ENCODE assay signal across 34 cellular contexts in the genomic region with DNA sequence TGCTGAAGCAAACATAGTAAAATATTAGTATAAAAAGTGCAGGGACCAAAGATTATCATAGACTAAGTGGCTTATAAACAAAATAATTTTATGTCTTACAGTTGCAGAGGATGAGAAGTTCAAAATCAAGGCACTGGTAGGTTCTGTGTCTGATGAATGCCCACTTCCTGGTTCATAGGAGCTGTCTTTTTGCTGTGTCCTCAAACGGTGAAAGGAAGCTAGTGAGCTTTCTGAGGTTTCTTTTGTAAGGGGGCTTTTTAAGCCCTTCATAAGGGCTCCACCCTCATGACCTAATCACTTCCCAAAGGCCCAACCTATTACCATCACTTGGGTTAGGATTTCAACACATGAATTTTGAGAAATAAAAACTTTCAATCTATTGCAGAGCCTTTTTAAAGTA.
"Had no signal": no experiment of that assay in that cellular context is flagged by ENCODE, and none has a peak within 500 bp of the region (broad histone marks: within the 10 kb centered on the region; RNA-seq: fewer than 3 reads in every experiment).

No MANE protein-coding gene starts in this region.

- DNase-seq: activated CD4-positive, alpha-beta memory T cell treated with anti-CD3 and anti-CD28 coated beads for 36 hours; activated CD4-positive, alpha-beta T cell treated with anti-CD3 and anti-CD28 coated beads for 36 hours; activated CD4-positive, alpha-beta T cell treated with anti-CD3 and anti-CD28 coated beads, Interleukin-2, amount 10 ng/mL, durations not matched to agents 24 days and 14 days; activated CD4-positive, CD25-positive, alpha-beta regulatory T cell; activated CD4-positive, CD25-positive, alpha-beta regulatory T cell treated with anti-CD3 and anti-CD28 coated beads, Interleukin-2, amount 50 U/mL, for 72 hours; activated CD8-positive, alpha-beta memory T cell treated with anti-CD3 and anti-CD28 coated beads, Interleukin-2, amount 50 U/mL, for 48 hours; activated CD8-positive, alpha-beta T cell treated with anti-CD3 and anti-CD28 coated beads, Interleukin-2, amount 10 ng/mL, durations not matched to agents 7 days and 5 days; activated effector memory CD4-positive, alpha-beta T cell treated with Interleukin-2 at 50 U/mL for 16 hours; activated gamma-delta T cell treated with Interleukin-2 at 50 U/mL for 16 hours; activated naive CD4-positive, alpha-beta T cell treated with anti-CD3 and anti-CD28 coated beads, Interleukin-2, amount 50 U/mL, for 16 hours; activated naive CD4-positive, alpha-beta T cell treated with Interleukin-2 at 50 U/mL for 16 hours; activated T-cell treated with anti-CD3 and anti-CD28 coated beads for 4 hours; activated T-cell treated with anti-CD3 and anti-CD28 coated beads, Interleukin-2, amount 50 U/mL, for 24 hours; amniotic stem cell; anterior cingulate cortex; brain microvascular endothelial cell; caudate nucleus; cortex of kidney; dermis blood vessel endothelial cell; effector CD4-positive, alpha-beta T cell; effector memory CD8-positive, alpha-beta T cell; erythroblast; foreskin keratinocyte; gastrocnemius medialis; glutamatergic neuron; heart left ventricle; T1000 had no signal

- H3K4me1 ChIP-seq: gastrocnemius medialis, heart left ventricle had no signal

- H3K27ac Mint-ChIP-seq: activated CD4-positive, alpha-beta memory T cell treated with anti-CD3 and anti-CD28 coated beads for 36 hours; activated CD4-positive, alpha-beta T cell treated with anti-CD3 and anti-CD28 coated beads for 36 hours; activated CD4-positive, alpha-beta T cell treated with anti-CD3 and anti-CD28 coated beads, Interleukin-2, amount 10 ng/mL, durations not matched to agents 24 days and 14 days; activated CD8-positive, alpha-beta T cell treated with anti-CD3 and anti-CD28 coated beads, Interleukin-2, amount 10 ng/mL, durations not matched to agents 7 days and 5 days; activated naive CD8-positive, alpha-beta T cell; activated T-cell treated with anti-CD3 and anti-CD28 coated beads, Interleukin-2, amount 50 U/mL, for 24 hours; activated T-helper 17 cell treated with anti-CD3 and anti-CD28 coated beads, Interleukin-2, amount 50 U/mL, for 72 hours; effector memory CD8-positive, alpha-beta T cell; T-helper 1 cell treated with Interleukin-12 subunit alpha and Interleukin-12 subunit beta and Interleukin-4 antibody, amounts not matched to agents 30 μg/mL and 1 μg/mL, for 36 hours had no signal

- H3K9me3 ChIP-seq: esophagus muscularis mucosa, gastrocnemius medialis, heart left ventricle had no signal

- ATAC-seq: activated CD4-positive, alpha-beta T cell treated with anti-CD3 and anti-CD28 coated beads for 36 hours; activated CD8-positive, alpha-beta T cell treated with anti-CD3 and anti-CD28 coated beads, Interleukin-2, amount 10 ng/mL, durations not matched to agents 7 days and 5 days; activated T-helper 17 cell treated with anti-CD3 and anti-CD28 coated beads, Interleukin-2, amount 50 U/mL, for 72 hours; effector memory CD8-positive, alpha-beta T cell; foreskin keratinocyte; gastrocnemius medialis; heart left ventricle had no signal

- H3K79me2 ChIP-seq: hepatocyte had no signal

- H3K4me3 Mint-ChIP-seq: activated CD4-positive, alpha-beta memory T cell treated with anti-CD3 and anti-CD28 coated beads for 36 hours; activated CD4-positive, alpha-beta T cell treated with anti-CD3 and anti-CD28 coated beads for 36 hours; activated CD4-positive, alpha-beta T cell treated with anti-CD3 and anti-CD28 coated beads, Interleukin-2, amount 10 ng/mL, durations not matched to agents 24 days and 14 days; activated CD8-positive, alpha-beta T cell treated with anti-CD3 and anti-CD28 coated beads, Interleukin-2, amount 10 ng/mL, durations not matched to agents 7 days and 5 days; activated naive CD8-positive, alpha-beta T cell; activated T-cell treated with anti-CD3 and anti-CD28 coated beads, Interleukin-2, amount 50 U/mL, for 24 hours; activated T-helper 17 cell treated with anti-CD3 and anti-CD28 coated beads, Interleukin-2, amount 50 U/mL, for 72 hours; effector memory CD8-positive, alpha-beta T cell; T-helper 1 cell treated with Interleukin-12 subunit alpha and Interleukin-12 subunit beta and Interleukin-4 antibody, amounts not matched to agents 30 μg/mL and 1 μg/mL, for 36 hours had no signal

- H3K9me3 Mint-ChIP-seq: activated CD4-positive, alpha-beta memory T cell treated with anti-CD3 and anti-CD28 coated beads for 36 hours; activated CD4-positive, alpha-beta T cell treated with anti-CD3 and anti-CD28 coated beads, Interleukin-2, amount 10 ng/mL, durations not matched to agents 24 days and 14 days; activated T-cell treated with anti-CD3 and anti-CD28 coated beads, Interleukin-2, amount 50 U/mL, for 24 hours; activated T-helper 17 cell treated with anti-CD3 and anti-CD28 coated beads, Interleukin-2, amount 50 U/mL, for 72 hours; T-helper 1 cell treated with Interleukin-12 subunit alpha and Interleukin-12 subunit beta and Interleukin-4 antibody, amounts not matched to agents 30 μg/mL and 1 μg/mL, for 36 hours had no signal

- H3K4me2 ChIP-seq: hepatocyte had no signal

- H2AFZ ChIP-seq: hepatocyte had no signal

- H3K27ac ChIP-seq: brain microvascular endothelial cell, esophagus muscularis mucosa, foreskin keratinocyte, gastrocnemius medialis, heart left ventricle, hepatocyte had no signal

- H3K27me3 Mint-ChIP-seq: activated naive CD8-positive, alpha-beta T cell; activated T-cell treated with anti-CD3 and anti-CD28 coated beads, Interleukin-2, amount 50 U/mL, for 24 hours; effector memory CD8-positive, alpha-beta T cell had no signal

- FAIRE-seq: astrocyte, colon had no signal

- H3K36me3 Mint-ChIP-seq: activated CD4-positive, alpha-beta memory T cell treated with anti-CD3 and anti-CD28 coated beads for 36 hours; activated naive CD8-positive, alpha-beta T cell had no signal

- H3K4me1 Mint-ChIP-seq: activated CD4-positive, alpha-beta T cell treated with anti-CD3 and anti-CD28 coated beads for 36 hours; activated CD4-positive, alpha-beta T cell treated with anti-CD3 and anti-CD28 coated beads, Interleukin-2, amount 10 ng/mL, durations not matched to agents 24 days and 14 days; activated T-helper 17 cell treated with anti-CD3 and anti-CD28 coated beads, Interleukin-2, amount 50 U/mL, for 72 hours had no signal

- H3K27me3 ChIP-seq: brain microvascular endothelial cell, esophagus muscularis mucosa, foreskin keratinocyte, gastrocnemius medialis, heart left ventricle, hepatocyte had no signal

- H3K4me3 ChIP-seq: esophagus muscularis mucosa, gastrocnemius medialis, heart left ventricle, hepatocyte had no signal

- H3K36me3 ChIP-seq: brain microvascular endothelial cell, esophagus muscularis mucosa, gastrocnemius medialis, heart left ventricle had no signal
